Comparison of ENCODE assay signal across 4 cellular contexts in the genomic region with DNA sequence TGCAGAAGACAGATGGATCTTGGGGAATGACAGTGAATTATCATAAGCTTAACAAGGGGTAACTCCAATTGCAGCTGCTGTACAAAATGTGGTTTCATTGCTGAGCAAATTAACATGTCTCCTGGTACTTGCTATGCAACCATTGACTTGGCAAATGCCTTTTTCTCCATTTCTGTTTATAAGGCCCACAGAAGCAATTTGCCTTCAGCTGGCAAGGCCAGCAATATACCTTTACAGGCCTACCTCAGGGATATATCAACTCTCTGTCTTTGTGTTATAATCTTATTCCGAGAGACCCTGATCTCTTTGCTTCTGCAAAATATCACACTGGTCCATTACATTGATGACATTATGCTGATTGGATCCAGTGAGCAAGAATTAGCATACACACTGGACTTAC. TPM values are rescaled to one million over a fixed set of nuclear protein-coding genes. Genes with fewer than 3 reads are reported as not detected.
"Had no signal": no experiment of that assay in that cellular context is flagged by ENCODE, and none has a peak within 500 bp of the region (broad histone marks: within the 10 kb centered on the region; RNA-seq: fewer than 3 reads in every experiment).

No MANE protein-coding gene starts in this region.

- H3K4me3 ChIP-seq: GM12878 had no signal

- DNase-seq: GDM1, GF-D8 had no signal

- ATAC-seq: GM12878 had no signal

RNA-seq across cellular contexts. Expression of a gene that starts 52.7 kb away (rescaled TPM):
- total RNA-seq: G401 had no signal
